Comparison of ENCODE assay signal across 25 cellular contexts in the genomic region with DNA sequence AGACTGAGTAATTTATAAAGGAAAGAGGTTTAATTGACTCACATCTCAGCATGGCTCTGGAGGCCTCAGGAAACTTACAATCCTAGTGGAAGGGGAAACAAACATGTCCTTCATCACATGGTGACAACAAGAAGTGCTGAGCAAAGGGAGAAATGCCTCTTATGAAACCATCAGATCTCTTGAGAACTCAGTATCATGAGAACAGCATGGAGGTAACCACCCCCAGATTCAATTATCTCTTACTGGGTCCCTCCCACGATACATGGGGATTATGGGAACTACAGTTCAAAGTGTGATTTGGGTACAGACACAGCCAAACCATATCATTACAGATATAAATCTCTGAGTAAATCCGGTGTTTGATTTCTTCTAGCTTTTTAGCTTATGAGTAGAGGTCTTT.
DNase-seq lines count a peak whose midpoint lies in the region; ATAC-seq, FAIRE-seq and TF ChIP-seq lines count a peak whose summit lies in the region.
"Had no signal": no experiment of that assay in that cellular context is flagged by ENCODE, and none has a peak within 500 bp of the region (broad histone marks: within the 10 kb centered on the region; RNA-seq: fewer than 3 reads in every experiment).

No MANE protein-coding gene starts in this region.

- H3K79me2 ChIP-seq in K562 (ENCODE audit: control insufficient read depth, insufficient read depth, low read length) = no peaks in the 10 kb centered on the region

- H3K36me3 ChIP-seq in K562 (ENCODE audit: control insufficient read depth, insufficient read depth, low read length) (no peaks in the 10 kb centered on the region), upper lobe of right lung (no peaks in the 10 kb centered on the region)

- TF ChIP-seq CTCF in K562 (IDR thresholded peaks at IDR 0.05 in 2 of 3, conservative IDR thresholded peaks at IDR 0.05 in 1 of 3; ENCODE audit: insufficient read depth in 2 of 3, low read depth in 1 of 3, low read length in 3 of 3) (no peak), upper lobe of right lung (IDR thresholded peaks at IDR 0.05) (no peak)

- no TSS peak for BruUV-seq in K562 (replicated peaks; lab: Mats Ljungman, UMichigan)

- POLR2A ChIA-PET in K562 (lab: Yijun Ruan, JAX) = interaction anchor here (0.9 to 1.5 kb wide), 2 partner anchors 10 to 15 kb away, joined by 3 to 5 read pairs; no protein-coding TSS in a partner anchor

- ATAC-seq in K562 = 0 out of 3 replicates have a peak, but pooled peaks have one; percentile 18
- ATAC-seq in upper lobe of right lung = peak; percentile 36
- ATAC-seq: GM23338 had no signal

- no peak overlapping the region for H3K9ac ChIP-seq in K562 (ENCODE audit: insufficient read depth in 1 of 2, low read depth in 2 of 2, low read length in 2 of 2)

- DNase-seq in CD1c-positive myeloid dendritic cell (ENCODE audit: extremely low spot score) = peak; percentile 68
- DNase-seq in OCI-M1 (lab: John Stamatoyannopoulos, UW) = peak; percentile 13
- DNase-seq in K562 (ENCODE audit: extremely low read depth in 1 of 4, low spot score in 3 of 4) = no peak
- DNase-seq in upper lobe of right lung = no peak
- DNase-seq in NCI-H2171 treated with DMSO at 0.1 percent for 48 hours (lab: John Stamatoyannopoulos, UW) = no peak
- no peak for DNase-seq in HuH-7.5 (ENCODE audit: low spot score)
- DNase-seq in NCI-H2029 treated with DMSO at 0.1 percent for 48 hours (lab: John Stamatoyannopoulos, UW) = no peak
- DNase-seq in activated naive CD4-positive, alpha-beta T cell treated with anti-CD3 and anti-CD28 coated beads, Interleukin-2, amount 50 U/mL, for 16 hours = no peak
- DNase-seq: AML-193; CD4-positive, CD25-positive, alpha-beta regulatory T cell; CD8-positive, alpha-beta memory T cell; COR-L47; DMS 273 treated with DMSO at 0.1 percent for 48 hours; DMS53; DND-41; EL; HCEC 1CT; HFFc6; IMR-90; KBM-7 had no signal

- H4K20me1 ChIP-seq in K562 (replicated peaks; ENCODE audit: control insufficient read depth, insufficient read depth, low read length) = no peaks in the 10 kb centered on the region

- H3K9me3 ChIP-seq in K562 (replicated peaks; ENCODE audit: control insufficient read depth, insufficient read depth, low read depth, low read length) (no peaks in the 10 kb centered on the region), upper lobe of right lung (no peaks in the 10 kb centered on the region)

- H3K4me3 ChIP-seq in K562 (no peak overlapping the region), upper lobe of right lung (no peak overlapping the region)
- H3K4me3 ChIP-seq: GM23338 had no signal

- WGBS in K562 (ENCODE audit: insufficient coverage, low coverage, missing lambda C conversion rate) = 3% methylated on average over 2 of the region's 2 CpGs

- in situ Hi-C loops in K562 (cut with MboI) = loop anchor here (10.0 kb wide), 1 partner anchor 384 kb away; no protein-coding TSS in a partner anchor

- H3K4me1 ChIP-seq in K562 (replicated peaks in 1 of 2; ENCODE audit: control insufficient read depth in 2 of 2, insufficient read depth in 2 of 2, low read length in 2 of 2) = peaks cover 0 to 6% of the 10 kb centered on the region in 2 experiments; a peak in 2 of 5 replicates
- H3K4me1 ChIP-seq in upper lobe of right lung = no peaks in the 10 kb centered on the region

- peaks cover 4 to 5% of the 10 kb centered on the region in 2 experiments; a peak in 3 of 5 replicates for H3K27me3 ChIP-seq in K562 (ENCODE audit: control insufficient read depth in 2 of 2, insufficient read depth in 2 of 2, low read length in 2 of 2)
- H3K27me3 ChIP-seq in upper lobe of right lung = no peaks in the 10 kb centered on the region

- no peaks in the 10 kb centered on the region for H3K9me1 ChIP-seq in K562 (ENCODE audit: control insufficient read depth, insufficient read depth, low read length)

- intact Hi-C loops in K562 (cut with micrococcal nuclease) = loop anchor here (5.0 kb wide), 2 partner anchors 376 to 526 kb away; no protein-coding TSS in a partner anchor
- intact Hi-C loops in upper lobe of right lung (cut with DNase I) = no loop called here

- no peak for TF ChIP-seq POLR2A in K562 (conservative IDR thresholded peaks at IDR 0.05)

- no peak overlapping the region for H2AFZ ChIP-seq in K562 (ENCODE audit: low read depth, low read length)
- H2AFZ ChIP-seq: GM23338 had no signal

- CTCF ChIA-PET in K562 (lab: Yijun Ruan, JAX; ENCODE audit: low intra/inter-chr PET ratio) = no interaction called here

- no peak for TF ChIP-seq EP300 in K562 (IDR thresholded peaks at IDR 0.05; ENCODE audit: low read length)

- TF ChIP-seq RAD21 in K562 (CRISPR knock-in tag; conservative IDR thresholded peaks at IDR 0.05 in 1 of 2, IDR thresholded peaks at IDR 0.05 in 1 of 2) = no peak

- no peak overlapping the region for H3K4me2 ChIP-seq in K562 (ENCODE audit: insufficient read depth, low read length)
- H3K4me2 ChIP-seq: GM23338 had no signal

- FAIRE-seq in K562 (lab: Jason Lieb, UNC) = no peak
- FAIRE-seq: A204.1, GM12891, GM19239 had no signal

- H3K27ac ChIP-seq in K562 (ENCODE audit: extremely low read depth, low read depth, low read length) (no peak overlapping the region), upper lobe of right lung (no peak overlapping the region)
- H3K27ac ChIP-seq: HL-60 had no signal

TF ChIP-seq in K562, 482 proteins besides CTCF, POLR2A, EP300 and RAD21 (continues in another document):
- no peak for TF ChIP-seq GTF2B (IDR thresholded peaks at IDR 0.05; ENCODE audit: extremely low read depth, insufficient read length)
- no peak for TF ChIP-seq ZKSCAN3 (CRISPR knock-in tag; IDR thresholded peaks at IDR 0.05)
- TF ChIP-seq, protein P1, sequence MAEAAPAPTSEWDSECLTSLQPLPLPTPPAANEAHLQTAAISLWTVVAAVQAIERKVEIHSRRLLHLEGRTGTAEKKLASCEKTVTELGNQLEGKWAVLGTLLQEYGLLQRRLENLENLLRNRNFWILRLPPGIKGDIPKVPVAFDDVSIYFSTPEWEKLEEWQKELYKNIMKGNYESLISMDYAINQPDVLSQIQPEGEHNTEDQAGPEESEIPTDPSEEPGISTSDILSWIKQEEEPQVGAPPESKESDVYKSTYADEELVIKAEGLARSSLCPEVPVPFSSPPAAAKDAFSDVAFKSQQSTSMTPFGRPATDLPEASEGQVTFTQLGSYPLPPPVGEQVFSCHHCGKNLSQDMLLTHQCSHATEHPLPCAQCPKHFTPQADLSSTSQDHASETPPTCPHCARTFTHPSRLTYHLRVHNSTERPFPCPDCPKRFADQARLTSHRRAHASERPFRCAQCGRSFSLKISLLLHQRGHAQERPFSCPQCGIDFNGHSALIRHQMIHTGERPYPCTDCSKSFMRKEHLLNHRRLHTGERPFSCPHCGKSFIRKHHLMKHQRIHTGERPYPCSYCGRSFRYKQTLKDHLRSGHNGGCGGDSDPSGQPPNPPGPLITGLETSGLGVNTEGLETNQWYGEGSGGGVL (CRISPR knock-in tag; IDR thresholded peaks at IDR 0.05) = no peak
- no peak for TF ChIP-seq STAT6 (CRISPR knock-in tag; IDR thresholded peaks at IDR 0.05)
- TF ChIP-seq, protein P2, sequence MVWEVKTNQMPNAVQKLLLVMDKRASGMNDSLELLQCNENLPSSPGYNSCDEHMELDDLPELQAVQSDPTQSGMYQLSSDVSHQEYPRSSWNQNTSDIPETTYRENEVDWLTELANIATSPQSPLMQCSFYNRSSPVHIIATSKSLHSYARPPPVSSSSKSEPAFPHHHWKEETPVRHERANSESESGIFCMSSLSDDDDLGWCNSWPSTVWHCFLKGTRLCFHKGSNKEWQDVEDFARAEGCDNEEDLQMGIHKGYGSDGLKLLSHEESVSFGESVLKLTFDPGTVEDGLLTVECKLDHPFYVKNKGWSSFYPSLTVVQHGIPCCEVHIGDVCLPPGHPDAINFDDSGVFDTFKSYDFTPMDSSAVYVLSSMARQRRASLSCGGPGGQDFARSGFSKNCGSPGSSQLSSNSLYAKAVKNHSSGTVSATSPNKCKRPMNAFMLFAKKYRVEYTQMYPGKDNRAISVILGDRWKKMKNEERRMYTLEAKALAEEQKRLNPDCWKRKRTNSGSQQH (CRISPR knock-in tag; IDR thresholded peaks at IDR 0.05) = no peak
- TF ChIP-seq ZNF239 (CRISPR knock-in tag; IDR thresholded peaks at IDR 0.05) = no peak
- TF ChIP-seq, protein P3, sequence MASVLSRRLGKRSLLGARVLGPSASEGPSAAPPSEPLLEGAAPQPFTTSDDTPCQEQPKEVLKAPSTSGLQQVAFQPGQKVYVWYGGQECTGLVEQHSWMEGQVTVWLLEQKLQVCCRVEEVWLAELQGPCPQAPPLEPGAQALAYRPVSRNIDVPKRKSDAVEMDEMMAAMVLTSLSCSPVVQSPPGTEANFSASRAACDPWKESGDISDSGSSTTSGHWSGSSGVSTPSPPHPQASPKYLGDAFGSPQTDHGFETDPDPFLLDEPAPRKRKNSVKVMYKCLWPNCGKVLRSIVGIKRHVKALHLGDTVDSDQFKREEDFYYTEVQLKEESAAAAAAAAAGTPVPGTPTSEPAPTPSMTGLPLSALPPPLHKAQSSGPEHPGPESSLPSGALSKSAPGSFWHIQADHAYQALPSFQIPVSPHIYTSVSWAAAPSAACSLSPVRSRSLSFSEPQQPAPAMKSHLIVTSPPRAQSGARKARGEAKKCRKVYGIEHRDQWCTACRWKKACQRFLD (CRISPR knock-in tag; IDR thresholded peaks at IDR 0.05) = no peak
- TF ChIP-seq MAZ (CRISPR knock-in tag; conservative IDR thresholded peaks at IDR 0.05 in 1 of 2, IDR thresholded peaks at IDR 0.05 in 1 of 2) = no peak

Comparison
In these comparisons a context has a peak if more than half of its experiments do, and no peak if none do; other contexts are left out.
1. DNase-seq: peak in CD1c-positive myeloid dendritic cell (single experiment) and OCI-M1 (single experiment); none in K562 (0 of 4), upper lobe of right lung (single experiment), NCI-H2171 treated with DMSO at 0.1 percent for 48 hours (single experiment), HuH-7.5 (single experiment), NCI-H2029 treated with DMSO at 0.1 percent for 48 hours (single experiment) and activated naive CD4-positive, alpha-beta T cell treated with anti-CD3 and anti-CD28 coated beads, Interleukin-2, amount 50 U/mL, for 16 hours (single experiment).